In the genomic region with DNA sequence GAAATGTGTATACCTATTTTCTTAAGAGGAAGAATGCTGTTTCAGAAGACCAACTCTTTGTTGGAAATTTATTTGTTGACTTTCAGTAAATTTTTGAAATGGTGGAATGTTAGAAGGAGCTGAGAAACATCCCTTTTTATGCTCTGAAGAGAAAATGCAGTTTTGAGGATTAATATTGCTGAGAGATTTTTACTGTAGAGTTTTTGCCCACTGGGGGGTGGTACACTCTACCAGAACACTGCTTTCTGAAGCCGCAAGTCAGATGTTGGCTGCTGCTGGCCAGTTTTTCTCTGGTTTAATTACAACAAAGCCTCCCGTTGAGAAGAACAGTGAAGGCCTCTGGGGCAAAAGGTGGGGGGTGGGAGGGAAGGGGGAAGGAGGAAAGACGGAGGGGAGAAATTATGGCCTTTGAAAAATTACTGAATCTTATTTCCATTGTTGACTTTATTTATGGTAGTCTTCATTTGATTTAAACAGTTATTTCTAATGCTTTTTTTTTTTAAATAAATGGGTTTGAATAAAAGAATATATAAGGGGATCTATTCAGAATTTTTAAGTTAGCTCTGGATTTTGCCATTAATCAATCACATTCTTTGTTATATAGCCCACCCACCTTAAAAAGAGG, we compare ENCODE assay signal across 7 cellular contexts. TPM values are rescaled to one million over a fixed set of nuclear protein-coding genes. Genes with fewer than 3 reads are reported as not detected.
A peak's percentile ranks its signal among the peaks of the same experiment; 100 is the strongest.
DNase-seq lines count a peak whose midpoint lies in the region; ATAC-seq and TF ChIP-seq lines count a peak whose summit lies in the region.

No MANE protein-coding gene starts in this region.

- H2BK15ac ChIP-seq in H9 (ENCODE audit: low read depth, low read length) = no peak overlapping the region

- no peaks in the 10 kb centered on the region for H3K36me3 ChIP-seq in osteoblast (ENCODE audit: insufficient read depth, low read length)

- H3K27ac ChIP-seq in H9 (ENCODE audit: insufficient read length, low read depth, low read length) (no peak overlapping the region), epithelial cell of prostate (peak overlapping the region; percentile 64), osteoblast (ENCODE audit: low read depth, low read length) (no peak overlapping the region)

- no peaks in the 10 kb centered on the region for H3K36me3 Mint-ChIP-seq in H9 (ENCODE audit: insufficient read depth in 1 of 3, low read depth in 3 of 3)

- no peak overlapping the region for H3K27ac Mint-ChIP-seq in H9

- no peak overlapping the region for H3K18ac ChIP-seq in H9 (ENCODE audit: insufficient read length, low read depth, low read length)

- H2AFZ ChIP-seq in H9 (ENCODE audit: low read length) (no peak overlapping the region), osteoblast (ENCODE audit: low read length) (no peak overlapping the region)

- no peak overlapping the region for H3K4ac ChIP-seq in H9 (ENCODE audit: low read depth, low read length)

- peak; percentile 58; the same call in 2 of the 3 replicates for TF ChIP-seq CTCF in H9 (conservative IDR thresholded peaks at IDR 0.05)
- TF ChIP-seq CTCF in osteoblast (IDR thresholded peaks at IDR 0.05; ENCODE audit: extremely low read depth, low read depth, low read length) = peak; percentile 34

- H3K27me3 Mint-ChIP-seq in H9 (ENCODE audit: low read depth) = no peaks in the 10 kb centered on the region; the same call in 1 of the 2 replicates

- H4K91ac ChIP-seq in H9 (ENCODE audit: insufficient read length, low read depth, low read length) = no peak overlapping the region

- H3K79me1 ChIP-seq in H9 (ENCODE audit: insufficient read depth, low read depth, low read length, poor library complexity, severe bottlenecking) = no peaks in the 10 kb centered on the region

- H3K4me1 ChIP-seq in H9 (ENCODE audit: insufficient read depth, low read length) (0 out of 2 replicates have a peak, but pooled peaks cover 4% of the 10 kb centered on the region), osteoblast (ENCODE audit: insufficient read depth, low read length) (no peaks in the 10 kb centered on the region)

- no peak overlapping the region for H3T11ph ChIP-seq in H9 (ENCODE audit: low read length)

- H2AK5ac ChIP-seq in H9 (ENCODE audit: insufficient read length, low read length) = no peak overlapping the region

- H3K23ac ChIP-seq in H9 (ENCODE audit: insufficient read length, low read depth, low read length) = no peak overlapping the region

- no peaks in the 10 kb centered on the region for H3K27me3 ChIP-seq in H9 (ENCODE audit: insufficient read depth, low read length)
- H3K27me3 ChIP-seq in osteoblast (ENCODE audit: insufficient read depth, low read length) = no peaks in the 10 kb centered on the region

- no peaks in the 10 kb centered on the region for H3K79me2 ChIP-seq in H9 (ENCODE audit: insufficient read depth, low read length)
- no peaks in the 10 kb centered on the region for H3K79me2 ChIP-seq in osteoblast (ENCODE audit: insufficient read depth, low read length)

- DNase-seq in H9 = peak; percentile 37
- DNase-seq in NCI-H82 (lab: John Stamatoyannopoulos, UW) = peak; percentile 83
- DNase-seq in epithelial cell of prostate (ENCODE audit: low read depth, low spot score) = no peak
- DNase-seq in osteoblast (ENCODE audit: insufficient read length, low spot score, missing footprints) = no peak
- DNase-seq in stimulated activated CD4-positive, alpha-beta T cell treated with anti-CD3 and anti-CD28 coated beads, Interleukin-1b, Interleukin-23, amount 100 ng/mL, for 48 hours = no peak

- H2BK12ac ChIP-seq in H9 (ENCODE audit: insufficient read length, low read depth, low read length) = no peak overlapping the region

- peaks cover 4% of the 10 kb centered on the region for H3K23me2 ChIP-seq in H9 (ENCODE audit: insufficient read length, low read depth, low read length, poor library complexity, severe bottlenecking)

- H2BK120ac ChIP-seq in H9 (ENCODE audit: low read depth, low read length, poor library complexity, severe bottlenecking) = no peak overlapping the region

- no peak overlapping the region for H4K5ac ChIP-seq in H9 (ENCODE audit: insufficient read length, low read depth, low read length)

- H3K4me1 Mint-ChIP-seq in H9 = peaks cover 47 to 48% of the 10 kb centered on the region in 2 experiments

- no peak overlapping the region for H2BK5ac ChIP-seq in H9 (ENCODE audit: insufficient read length, low read length)

- no peaks in the 10 kb centered on the region for H3K9me3 ChIP-seq in H9 (ENCODE audit: control insufficient read depth, low read depth, low read length)
- H3K9me3 ChIP-seq in osteoblast (ENCODE audit: low read depth, low read length) = no peaks in the 10 kb centered on the region

- no peaks in the 10 kb centered on the region for H4K20me1 ChIP-seq in H9 (ENCODE audit: control insufficient read depth, insufficient read depth, insufficient read length)
- no peaks in the 10 kb centered on the region for H4K20me1 ChIP-seq in osteoblast (ENCODE audit: insufficient read depth, low read length)

- H4K8ac ChIP-seq in H9 (replicated peaks; ENCODE audit: insufficient read length, low read depth, low read length) = no peak overlapping the region

- no peaks in the 10 kb centered on the region; a peak in 1 of 5 replicates for H3K9me3 Mint-ChIP-seq in H9

- H3K4me3 ChIP-seq in osteoblast (ENCODE audit: insufficient read depth, low read length) = no peak overlapping the region

- WGBS in H9 (ENCODE audit: extremely low coverage, insufficient read length, low lambda C conversion rate) = no CpG with 5 or more reads among the region's 3 CpGs

- H3K14ac ChIP-seq in H9 (ENCODE audit: insufficient read depth, low read length) = no peak overlapping the region

- peak overlapping the region in 1 of 2 experiments; percentile 31; a peak in 1 of 5 replicates for H3K4me3 Mint-ChIP-seq in H9

- no peak overlapping the region for H3K4me2 ChIP-seq in H9 (ENCODE audit: insufficient read depth, insufficient read length, low read length)
- H3K4me2 ChIP-seq in osteoblast (ENCODE audit: insufficient read depth, low read length) = no peak overlapping the region

- no peak overlapping the region for H2BK20ac ChIP-seq in H9 (ENCODE audit: low read depth, low read length, poor library complexity, severe bottlenecking)

- ATAC-seq in GM21825 (IDR thresholded peaks at IDR 0.05; ENCODE audit: unreplicated experiment) (no peak), GM21723 (IDR thresholded peaks at IDR 0.05; ENCODE audit: unreplicated experiment) (no peak)

- H3K56ac ChIP-seq in H9 (ENCODE audit: insufficient read length, low read depth, low read length) = no peak overlapping the region

- no peak overlapping the region for H3K9ac ChIP-seq in H9 (ENCODE audit: extremely low read depth, insufficient read length, low read length)

RNA-seq across cellular contexts. Expression of a gene that starts 3.0 kb away (rescaled TPM):
- 2.1 TPM in 2 replicates for total RNA-seq in H9 (2021)
- total RNA-seq in osteoblast = 2.5 and 5.0 TPM in 2 replicates

Comparison
In these comparisons a context has a peak if more than half of its experiments do, and no peak if none do; other contexts are left out.
1. DNase-seq: peak in H9 (single experiment) and NCI-H82 (single experiment); none in epithelial cell of prostate (single experiment), osteoblast (single experiment) and stimulated activated CD4-positive, alpha-beta T cell treated with anti-CD3 and anti-CD28 coated beads, Interleukin-1b, Interleukin-23, amount 100 ng/mL, for 48 hours (single experiment).